ENCODE assay signal across 8 cellular contexts in the genomic region with DNA sequence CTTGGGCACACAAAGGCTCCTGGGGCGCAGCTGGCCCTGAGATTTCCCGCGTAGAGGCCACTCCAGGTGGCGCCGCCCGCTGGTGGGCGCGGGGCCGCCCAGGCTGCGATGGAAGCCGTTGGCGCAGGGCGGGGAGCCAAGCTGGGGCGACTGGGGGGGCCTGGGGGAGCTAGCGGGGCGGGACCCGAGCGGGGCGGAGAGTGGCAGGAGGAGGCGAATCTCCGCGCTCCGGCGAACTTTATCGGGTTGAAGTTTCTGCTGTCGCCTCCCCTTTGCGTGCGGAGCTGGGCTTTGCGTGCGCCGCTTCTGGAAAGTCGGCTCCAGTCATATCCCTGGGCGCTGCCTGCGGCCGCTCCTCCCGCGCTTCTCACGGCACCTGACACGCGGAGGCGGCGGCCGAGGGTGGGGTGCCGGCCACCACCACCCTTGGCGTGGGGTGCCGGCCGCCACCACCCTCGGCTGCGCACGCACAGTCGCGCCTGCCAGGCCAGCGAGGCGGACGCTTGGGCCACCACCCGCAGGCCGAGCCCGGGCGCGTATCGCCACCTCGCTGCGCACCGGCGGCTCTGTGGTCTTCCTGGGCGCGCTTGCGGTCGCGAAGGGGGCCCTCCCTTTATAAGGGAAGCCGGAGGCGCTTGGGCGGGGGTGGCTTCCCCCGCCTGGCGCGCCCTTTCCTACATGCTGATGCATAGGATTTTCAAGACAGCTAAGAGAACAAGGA. TPM values are rescaled to one million over a fixed set of nuclear protein-coding genes. Genes with fewer than 3 reads are reported as not detected.
DNase-seq lines count a peak whose midpoint lies in the region; ATAC-seq and TF ChIP-seq lines count a peak whose summit lies in the region.

No MANE protein-coding gene starts in this region.

- intact Hi-C loops in dendritic cell treated with granulocyte-macrophage colony-stimulating factor and Interleukin-4, amounts not matched to agents 40 ng/mL and 50 ng/mL, for 4 days (cut with micrococcal nuclease), result loop anchor here (1.0 to 10.0 kb wide), 5 partner anchors 20 to 300 kb away; partner anchors contain the start of gene ATL2
- intact Hi-C loops in lower lobe of right lung (cut with DNase I), result no loop called here

- peak overlapping the region; percentile 89 for H3K27ac Mint-ChIP-seq in T-helper 2 cell treated with Interferon-gamma antibody and Interleukin-4, amounts not matched to agents 5 μg/mL and 100 μg/mL, for 36 hours
- H3K27ac Mint-ChIP-seq in dendritic cell treated with granulocyte-macrophage colony-stimulating factor and Interleukin-4, amounts not matched to agents 40 ng/mL and 50 ng/mL, for 4 days, result peak overlapping the region; percentile 96

- H3K27ac ChIP-seq in lower lobe of right lung, result peak overlapping the region; percentile 92

- H3K4me1 Mint-ChIP-seq in T-helper 2 cell treated with Interferon-gamma antibody and Interleukin-4, amounts not matched to agents 5 μg/mL and 100 μg/mL, for 36 hours (ENCODE audit: low read depth), result peaks cover 41% of the 10 kb centered on the region
- peaks cover 67% of the 10 kb centered on the region for H3K4me1 Mint-ChIP-seq in dendritic cell treated with granulocyte-macrophage colony-stimulating factor and Interleukin-4, amounts not matched to agents 40 ng/mL and 50 ng/mL, for 4 days (ENCODE audit: low read depth)

- H3K4me1 ChIP-seq in lower lobe of right lung, result peaks cover 28% of the 10 kb centered on the region

- H3K9me3 ChIP-seq in lower lobe of right lung, result no peaks in the 10 kb centered on the region

- H3K4me3 ChIP-seq in Jurkat, Clone E6-1 (ENCODE audit: low read length), result peak overlapping the region; percentile 41
- H3K4me3 ChIP-seq in lower lobe of right lung, result peak overlapping the region; percentile 65

- ATAC-seq in GM21576 (IDR thresholded peaks at IDR 0.05; ENCODE audit: unreplicated experiment) (peak; percentile 46), lower lobe of right lung (peak; percentile 83 to 91), HG03378 (IDR thresholded peaks at IDR 0.05; ENCODE audit: unreplicated experiment) (no peak)

- TF ChIP-seq CTCF in lower lobe of right lung (IDR thresholded peaks at IDR 0.05), result peak; percentile 52

- peaks cover 34% of the 10 kb centered on the region for H3K27me3 Mint-ChIP-seq in T-helper 2 cell treated with Interferon-gamma antibody and Interleukin-4, amounts not matched to agents 5 μg/mL and 100 μg/mL, for 36 hours (ENCODE audit: low read depth)
- H3K27me3 Mint-ChIP-seq in dendritic cell treated with granulocyte-macrophage colony-stimulating factor and Interleukin-4, amounts not matched to agents 40 ng/mL and 50 ng/mL, for 4 days, result no peaks in the 10 kb centered on the region

- H3K27me3 ChIP-seq in lower lobe of right lung (ENCODE audit: low read depth), result peaks cover 18% of the 10 kb centered on the region

- H3K36me3 ChIP-seq in lower lobe of right lung, result no peaks in the 10 kb centered on the region

- DNase-seq in EH (ENCODE audit: low read depth), result peak; percentile 86
- peak; percentile 45 for DNase-seq in Jurkat, Clone E6-1 (ENCODE audit: low read depth, low spot score)
- DNase-seq in T-helper 2 cell treated with Interferon-gamma antibody and Interleukin-4, amounts not matched to agents 5 μg/mL and 100 μg/mL, for 36 hours (ENCODE audit: low spot score), result peak; percentile 81
- DNase-seq in lower lobe of right lung, result peak; percentile 90
- peak; percentile 1 for DNase-seq in stimulated activated CD8-positive, alpha-beta memory T cell treated with anti-CD3 and anti-CD28 coated beads, Interleukin-12 subunit alpha, Interleukin-12 subunit beta, amount 100 ng/mL, for 4 hours (ENCODE audit: low read depth)

- no peaks in the 10 kb centered on the region for H3K9me3 Mint-ChIP-seq in T-helper 2 cell treated with Interferon-gamma antibody and Interleukin-4, amounts not matched to agents 5 μg/mL and 100 μg/mL, for 36 hours
- H3K9me3 Mint-ChIP-seq in dendritic cell treated with granulocyte-macrophage colony-stimulating factor and Interleukin-4, amounts not matched to agents 40 ng/mL and 50 ng/mL, for 4 days, result no peaks in the 10 kb centered on the region

- H3K4me3 Mint-ChIP-seq in T-helper 2 cell treated with Interferon-gamma antibody and Interleukin-4, amounts not matched to agents 5 μg/mL and 100 μg/mL, for 36 hours, result peak overlapping the region; percentile 88
- peak overlapping the region; percentile 93 for H3K4me3 Mint-ChIP-seq in dendritic cell treated with granulocyte-macrophage colony-stimulating factor and Interleukin-4, amounts not matched to agents 40 ng/mL and 50 ng/mL, for 4 days

- H3K36me3 Mint-ChIP-seq in T-helper 2 cell treated with Interferon-gamma antibody and Interleukin-4, amounts not matched to agents 5 μg/mL and 100 μg/mL, for 36 hours (ENCODE audit: low read depth), result peaks cover 21% of the 10 kb centered on the region
- peaks cover 37% of the 10 kb centered on the region for H3K36me3 Mint-ChIP-seq in dendritic cell treated with granulocyte-macrophage colony-stimulating factor and Interleukin-4, amounts not matched to agents 40 ng/mL and 50 ng/mL, for 4 days (ENCODE audit: low read depth)

RNA-seq across cellular contexts. Expression of gene CYP1B1, which starts 0.9 kb away (rescaled TPM):
- 1.0 TPM for polyA plus RNA-seq in Jurkat, Clone E6-1 (2012; ENCODE audit: insufficient read depth, insufficient read length)
- total RNA-seq in lower lobe of right lung, result 67.0 TPM

Comparison
In these comparisons a context has a peak if more than half of its experiments do, and no peak if none do; other contexts are left out.
1. DNase-seq: peak in every context shown above with its lines; median percentile 90 in lower lobe of right lung; 86 in EH; 81 in T-helper 2 cell treated with Interferon-gamma antibody and Interleukin-4, amounts not matched to agents 5 μg/mL and 100 μg/mL, for 36 hours; 45 in Jurkat, Clone E6-1; 1 in stimulated activated CD8-positive, alpha-beta memory T cell treated with anti-CD3 and anti-CD28 coated beads, Interleukin-12 subunit alpha, Interleukin-12 subunit beta, amount 100 ng/mL, for 4 hours.